8 cellular contexts compared by ENCODE assay signal in the genomic region with DNA sequence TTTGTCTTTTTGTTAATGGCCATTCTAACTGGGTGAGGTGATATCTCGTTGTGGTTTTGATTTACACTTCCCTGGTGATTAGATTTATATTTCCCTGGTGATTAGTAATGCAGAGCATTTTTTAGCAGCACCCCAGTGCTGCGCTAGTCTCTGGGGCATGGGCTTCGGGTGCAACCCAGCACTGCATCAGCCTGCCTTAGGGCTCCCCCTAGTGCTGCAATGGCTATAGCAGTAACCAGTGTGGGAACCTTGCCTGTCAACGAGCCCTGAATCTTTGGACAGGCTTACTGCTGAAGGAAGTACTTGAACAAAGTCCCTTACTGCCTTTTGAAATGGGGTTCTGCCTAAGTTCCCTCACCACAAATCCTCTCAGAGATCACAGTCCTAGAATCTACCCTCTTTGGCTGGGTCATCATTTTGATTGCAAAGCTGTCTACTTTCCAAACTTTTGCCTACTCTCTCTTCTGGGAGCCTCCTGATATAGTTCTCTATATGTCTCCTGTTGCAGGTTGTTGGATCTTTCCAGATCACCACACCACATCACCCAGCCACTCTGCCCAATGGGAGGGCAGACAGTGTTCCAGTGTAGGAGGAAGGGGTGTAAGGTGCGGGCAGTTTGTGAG.
DNase-seq lines count a peak whose midpoint lies in the region; ATAC-seq and TF ChIP-seq lines count a peak whose summit lies in the region.

No MANE protein-coding gene starts in this region.

- no peak overlapping the region for H3K4me3 ChIP-seq in neuronal stem cell (ENCODE audit: low read length in 2 of 2)
- H3K4me3 ChIP-seq in thoracic aorta = no peak overlapping the region

- no peak overlapping the region for H3K23ac ChIP-seq in neuronal stem cell (ENCODE audit: low read depth, low read length, poor library complexity)

- peak; percentile 39 for TF ChIP-seq CTCF in thoracic aorta (IDR thresholded peaks at IDR 0.05)

- no peaks in the 10 kb centered on the region for H3K79me1 ChIP-seq in neuronal stem cell (ENCODE audit: low read depth, low read length)

- H3K4me2 ChIP-seq in neuronal stem cell (ENCODE audit: insufficient read depth, low read length, poor library complexity, severe bottlenecking) = no peak overlapping the region

- no peak overlapping the region for H2AK5ac ChIP-seq in neuronal stem cell (ENCODE audit: low read depth, low read length)

- H3K4me1 ChIP-seq in neuronal stem cell (ENCODE audit: control insufficient read depth in 2 of 2, insufficient read depth in 1 of 2, low read depth in 1 of 2, low read length in 2 of 2) (peaks cover 0 to 2% of the 10 kb centered on the region in 2 donors), thoracic aorta (ENCODE audit: control insufficient read depth in 1 of 2, low read depth in 2 of 2) (no peaks in the 10 kb centered on the region)

- H3K9me3 ChIP-seq in neuronal stem cell (replicated peaks in 1 of 2; ENCODE audit: control insufficient read depth in 2 of 2, insufficient read depth in 1 of 2, low read depth in 1 of 2, low read length in 2 of 2) (peaks cover 0 to 9% of the 10 kb centered on the region in 2 donors), thoracic aorta (no peaks in the 10 kb centered on the region)

- H3K27me3 ChIP-seq in neuronal stem cell (ENCODE audit: control insufficient read depth in 3 of 3, insufficient read depth in 3 of 3, low read depth in 1 of 3, low read length in 3 of 3) (no peaks in the 10 kb centered on the region), thoracic aorta (replicated peaks; ENCODE audit: insufficient read depth) (no peaks in the 10 kb centered on the region)

- H2AFZ ChIP-seq in neuronal stem cell (ENCODE audit: low read length) = no peak overlapping the region

- no peak overlapping the region for H3K14ac ChIP-seq in neuronal stem cell (ENCODE audit: low read length)

- H3K4ac ChIP-seq in neuronal stem cell (ENCODE audit: low read length) = no peak overlapping the region

- H2BK12ac ChIP-seq in neuronal stem cell (ENCODE audit: low read length) = no peak overlapping the region

- peak; percentile 99 for ATAC-seq in GM19395 (IDR thresholded peaks at IDR 0.05; ENCODE audit: unreplicated experiment)
- peak; percentile 100 for ATAC-seq in HG03439 (IDR thresholded peaks at IDR 0.05; ENCODE audit: unreplicated experiment)
- no peak for ATAC-seq in thoracic aorta (ENCODE audit: insufficient number of reproducible peaks, low FRiP score, low read depth)

- H3K18ac ChIP-seq in neuronal stem cell (ENCODE audit: low read length) = no peak overlapping the region

- DNase-seq in COR-L47 (lab: John Stamatoyannopoulos, UW) = peak; percentile 62
- peak; percentile 28 for DNase-seq in NOMO-1 treated with dmso at 0.1 percent for 144 hours (lab: John Stamatoyannopoulos, UW; ENCODE audit: unreplicated experiment)
- DNase-seq in activated T-cell treated with anti-CD3 and anti-CD28 coated beads for 24 hours (ENCODE audit: low read depth) = peak; percentile 70
- peak; percentile 43 for DNase-seq in fibroblast of gingiva (ENCODE audit: low read depth)
- peak; percentile 36 for DNase-seq in neuronal stem cell (ENCODE audit: low spot score)
- no peak for DNase-seq in thoracic aorta (ENCODE audit: low spot score)

- H4K8ac ChIP-seq in neuronal stem cell (ENCODE audit: low read depth, low read length) = no peak overlapping the region

- no peak overlapping the region for H3K9ac ChIP-seq in neuronal stem cell (ENCODE audit: low read depth, low read length, poor library complexity)

- no peak overlapping the region for H2BK5ac ChIP-seq in neuronal stem cell (ENCODE audit: low read length)

- H2BK15ac ChIP-seq in neuronal stem cell (ENCODE audit: low read length) = no peak overlapping the region

- H4K91ac ChIP-seq in neuronal stem cell (ENCODE audit: low read depth, low read length, poor library complexity) = no peak overlapping the region

- no CpG with 5 or more reads among the region's 5 CpGs for WGBS in neuronal stem cell (ENCODE audit: extremely low coverage in 2 of 2, insufficient read length in 2 of 2, insufficient replicate concordance in 1 of 2), 2 donors

- H3K27ac ChIP-seq in neuronal stem cell (replicated peaks; ENCODE audit: low read length) (no peak overlapping the region), thoracic aorta (no peak overlapping the region)

- H2BK120ac ChIP-seq in neuronal stem cell (ENCODE audit: low read depth, low read length) = no peak overlapping the region

- H3K36me3 ChIP-seq in neuronal stem cell (replicated peaks in 1 of 2; ENCODE audit: control insufficient read depth in 2 of 2, insufficient read depth in 2 of 2, low read length in 2 of 2) (no peaks in the 10 kb centered on the region), thoracic aorta (no peaks in the 10 kb centered on the region)
